12 cellular contexts compared by ENCODE assay signal in genomic region chr1:227748496-227749182, GRCh38. TPM values are rescaled to one million over a fixed set of nuclear protein-coding genes. Genes with fewer than 3 reads are reported as not detected.
A peak's percentile ranks its signal among the peaks of the same experiment; 100 is the strongest.
DNase-seq lines count a peak whose midpoint lies in the region; ATAC-seq and TF ChIP-seq lines count a peak whose summit lies in the region.
"Had no signal": no experiment of that assay in that cellular context is flagged by ENCODE, and none has a peak within 500 bp of the region (broad histone marks: within the 10 kb centered on the region; RNA-seq: fewer than 3 reads in every experiment).

No MANE protein-coding gene starts in this region.

- intact Hi-C loops in activated CD8-positive, alpha-beta T cell treated with anti-CD3 and anti-CD28 coated beads for 36 hours (cut with micrococcal nuclease): no loop called here
- intact Hi-C loops in left ventricle myocardium inferior (cut with micrococcal nuclease): no loop called here

- peak overlapping the region; percentile 34 for H3K4me3 Mint-ChIP-seq in activated CD8-positive, alpha-beta memory T cell treated with anti-CD3 and anti-CD28 coated beads, Interleukin-2, amount 10 ng/mL, durations not matched to agents 7 days and 5 days
- no peak overlapping the region for H3K4me3 Mint-ChIP-seq in activated CD8-positive, alpha-beta T cell treated with anti-CD3 and anti-CD28 coated beads for 36 hours
- no peak overlapping the region for H3K4me3 Mint-ChIP-seq in endodermal cell
- H3K4me3 Mint-ChIP-seq: neural crest cell; stimulated activated naive CD8-positive, alpha-beta T cell treated with anti-CD3 and anti-CD28 coated beads, Interleukin-15, Interleukin-2, amounts not matched to agents 100 ng/mL and 50 ng/mL, for 24 hours had no signal

- H3K9me3 ChIP-seq in left ventricle myocardium inferior (replicated peaks): no peaks in the 10 kb centered on the region
- H3K9me3 ChIP-seq in endodermal cell (ENCODE audit: control insufficient read depth, low read length): no peaks in the 10 kb centered on the region

- H3K27me3 ChIP-seq in left ventricle myocardium inferior (ENCODE audit: low read depth) (no peaks in the 10 kb centered on the region), endodermal cell (ENCODE audit: control insufficient read depth, insufficient read depth, low read length, poor library complexity, severe bottlenecking) (no peaks in the 10 kb centered on the region)

- peak overlapping the region; percentile 91 for H3K27ac Mint-ChIP-seq in activated CD8-positive, alpha-beta memory T cell treated with anti-CD3 and anti-CD28 coated beads, Interleukin-2, amount 10 ng/mL, durations not matched to agents 7 days and 5 days
- peak overlapping the region; percentile 80 for H3K27ac Mint-ChIP-seq in activated CD8-positive, alpha-beta T cell treated with anti-CD3 and anti-CD28 coated beads for 36 hours
- no peak overlapping the region for H3K27ac Mint-ChIP-seq in endodermal cell
- H3K27ac Mint-ChIP-seq: stimulated activated naive CD8-positive, alpha-beta T cell treated with anti-CD3 and anti-CD28 coated beads, Interleukin-15, Interleukin-2, amounts not matched to agents 100 ng/mL and 50 ng/mL, for 24 hours had no signal

- H3K9ac ChIP-seq in endodermal cell (ENCODE audit: extremely low read depth, low read length, poor library complexity, severe bottlenecking): no peak overlapping the region

- H3K4me3 ChIP-seq in left ventricle myocardium inferior (no peak overlapping the region), endodermal cell (ENCODE audit: low read length) (no peak overlapping the region)

- peaks cover 49% of the 10 kb centered on the region for H3K4me1 Mint-ChIP-seq in activated CD8-positive, alpha-beta memory T cell treated with anti-CD3 and anti-CD28 coated beads, Interleukin-2, amount 10 ng/mL, durations not matched to agents 7 days and 5 days
- H3K4me1 Mint-ChIP-seq in activated CD8-positive, alpha-beta T cell treated with anti-CD3 and anti-CD28 coated beads for 36 hours (ENCODE audit: low read depth): peaks cover 22% of the 10 kb centered on the region
- H3K4me1 Mint-ChIP-seq in endodermal cell: no peaks in the 10 kb centered on the region

- no peak for TF ChIP-seq CTCF in activated CD8-positive, alpha-beta T cell treated with anti-CD3 and anti-CD28 coated beads for 36 hours (IDR thresholded peaks at IDR 0.05)
- TF ChIP-seq CTCF in left ventricle myocardium inferior (IDR thresholded peaks at IDR 0.05; ENCODE audit: borderline replicate concordance) (no peak), endodermal cell (conservative IDR thresholded peaks at IDR 0.05) (no peak)

- H3K9me3 Mint-ChIP-seq in activated CD8-positive, alpha-beta memory T cell treated with anti-CD3 and anti-CD28 coated beads, Interleukin-2, amount 10 ng/mL, durations not matched to agents 7 days and 5 days (ENCODE audit: low read depth): no peaks in the 10 kb centered on the region
- H3K9me3 Mint-ChIP-seq in activated CD8-positive, alpha-beta T cell treated with anti-CD3 and anti-CD28 coated beads for 36 hours: no peaks in the 10 kb centered on the region
- H3K9me3 Mint-ChIP-seq in endodermal cell: no peaks in the 10 kb centered on the region
- H3K9me3 Mint-ChIP-seq: neural crest cell; stimulated activated naive CD8-positive, alpha-beta T cell treated with anti-CD3 and anti-CD28 coated beads, Interleukin-15, Interleukin-2, amounts not matched to agents 100 ng/mL and 50 ng/mL, for 24 hours had no signal

- H3K36me3 ChIP-seq in left ventricle myocardium inferior (peaks cover 16% of the 10 kb centered on the region), endodermal cell (ENCODE audit: control insufficient read depth, insufficient read depth, low read length) (peaks cover 26% of the 10 kb centered on the region)

- H3K4me1 ChIP-seq in left ventricle myocardium inferior (peaks cover 62% of the 10 kb centered on the region), endodermal cell (ENCODE audit: control insufficient read depth, insufficient read depth, low read length) (no peaks in the 10 kb centered on the region)

- CTCF ChIA-PET in activated CD8-positive, alpha-beta memory T cell treated with anti-CD3 and anti-CD28 coated beads, Interleukin-2, amount 10 ng/mL, durations not matched to agents 7 days and 5 days (lab: Charles Lee): interaction anchor here (1.0 kb wide), 2 partner anchors 15 to 16 kb away, joined by 4 read pairs; no protein-coding TSS in a partner anchor
- CTCF ChIA-PET in activated CD8-positive, alpha-beta T cell treated with anti-CD3 and anti-CD28 coated beads for 36 hours (lab: Charles Lee): no interaction called here

- H3K27ac ChIP-seq in left ventricle myocardium inferior (replicated peaks) (peak overlapping the region; percentile 70), endodermal cell (ENCODE audit: low read depth, low read length) (no peak overlapping the region)
- H3K27ac ChIP-seq: epithelial cell of prostate had no signal

- peak; percentile 87 for DNase-seq in activated CD8-positive, alpha-beta memory T cell treated with anti-CD3 and anti-CD28 coated beads, Interleukin-2, amount 10 ng/mL, durations not matched to agents 7 days and 5 days
- DNase-seq in activated CD8-positive, alpha-beta memory T cell treated with anti-CD3 and anti-CD28 coated beads for 24 hours: no peak
- DNase-seq in activated CD8-positive, alpha-beta T cell treated with anti-CD3 and anti-CD28 coated beads for 36 hours: peak; percentile 45
- DNase-seq in left ventricle myocardium inferior: peak; percentile 20
- DNase-seq in stimulated activated naive CD8-positive, alpha-beta T cell treated with anti-CD3 and anti-CD28 coated beads, Interleukin-15, Interleukin-2, amounts not matched to agents 100 U/mL and 50 U/mL, for 24 hours: no peak
- no peak for DNase-seq in stimulated activated CD4-positive, alpha-beta T cell treated with anti-CD3 and anti-CD28 coated beads, Interleukin-2, amount 100 ng/mL, for 24 hours
- DNase-seq in DMS 273 treated with DMSO at 0.1 percent for 48 hours (lab: John Stamatoyannopoulos, UW): no peak
- no peak for DNase-seq in endodermal cell
- DNase-seq: NCI-H524 treated with DMSO at 0.1 percent for 48 hours had no signal

- peaks cover 20% of the 10 kb centered on the region for H3K36me3 Mint-ChIP-seq in activated CD8-positive, alpha-beta memory T cell treated with anti-CD3 and anti-CD28 coated beads, Interleukin-2, amount 10 ng/mL, durations not matched to agents 7 days and 5 days
- peaks cover 16% of the 10 kb centered on the region for H3K36me3 Mint-ChIP-seq in activated CD8-positive, alpha-beta T cell treated with anti-CD3 and anti-CD28 coated beads for 36 hours (ENCODE audit: low read depth)
- H3K36me3 Mint-ChIP-seq in endodermal cell (ENCODE audit: low read depth): peaks cover 22% of the 10 kb centered on the region

- ATAC-seq in activated CD8-positive, alpha-beta memory T cell treated with anti-CD3 and anti-CD28 coated beads, Interleukin-2, amount 10 ng/mL, durations not matched to agents 7 days and 5 days: peak; percentile 86
- peak; percentile 88 for ATAC-seq in activated CD8-positive, alpha-beta T cell treated with anti-CD3 and anti-CD28 coated beads for 36 hours
- ATAC-seq in stimulated activated naive CD8-positive, alpha-beta T cell treated with anti-CD3 and anti-CD28 coated beads, Interleukin-15, Interleukin-2, amounts not matched to agents 100 U/mL and 50 U/mL, for 24 hours: peak; percentile 54

- WGBS in endodermal cell (ENCODE audit: insufficient coverage in 1 of 2, insufficient read length in 1 of 2), 2 experiments: 85 to 88% methylated on average over 1 to 6 of the region's 7 CpGs

- POLR2A ChIA-PET in activated CD8-positive, alpha-beta T cell treated with anti-CD3 and anti-CD28 coated beads for 36 hours (lab: Charles Lee): no interaction called here

- H3K27me3 Mint-ChIP-seq in activated CD8-positive, alpha-beta memory T cell treated with anti-CD3 and anti-CD28 coated beads, Interleukin-2, amount 10 ng/mL, durations not matched to agents 7 days and 5 days: no peaks in the 10 kb centered on the region
- H3K27me3 Mint-ChIP-seq in activated CD8-positive, alpha-beta T cell treated with anti-CD3 and anti-CD28 coated beads for 36 hours: no peaks in the 10 kb centered on the region
- H3K27me3 Mint-ChIP-seq in endodermal cell (ENCODE audit: insufficient read depth): no peaks in the 10 kb centered on the region
- H3K27me3 Mint-ChIP-seq: stimulated activated naive CD8-positive, alpha-beta T cell treated with anti-CD3 and anti-CD28 coated beads, Interleukin-15, Interleukin-2, amounts not matched to agents 100 ng/mL and 50 ng/mL, for 24 hours had no signal

RNA-seq across cellular contexts. Expression of gene SNAP47, which starts 13.4 kb away (rescaled TPM):
- 10 to 100 TPM; 33.9 to 35.3 TPM for total RNA-seq in activated CD8-positive, alpha-beta memory T cell treated with anti-CD3 and anti-CD28 coated beads, Interleukin-2, amount 10 ng/mL, durations not matched to agents 7 days and 5 days
- 10 to 100 TPM; 25.3 to 25.5 TPM for total RNA-seq in activated CD8-positive, alpha-beta T cell treated with anti-CD3 and anti-CD28 coated beads for 36 hours
- 45.9 TPM for total RNA-seq in left ventricle myocardium inferior
- total RNA-seq in endodermal cell: 10 to 100 TPM; 42.5 to 46.6 TPM
- 41.3 TPM for polyA plus RNA-seq in endodermal cell (2013, experiment 1 of 2)
- polyA plus RNA-seq in endodermal cell (2013, experiment 2 of 2): 37.0 TPM

RNA-seq across cellular contexts. Expression of gene JMJD4, which starts 13.5 kb away (rescaled TPM):
- 10 to 100 TPM; 17.7 to 24.1 TPM for total RNA-seq in activated CD8-positive, alpha-beta memory T cell treated with anti-CD3 and anti-CD28 coated beads, Interleukin-2, amount 10 ng/mL, durations not matched to agents 7 days and 5 days
- total RNA-seq in activated CD8-positive, alpha-beta T cell treated with anti-CD3 and anti-CD28 coated beads for 36 hours: 10 to 100 TPM; 16.2 to 17.3 TPM
- total RNA-seq in left ventricle myocardium inferior (7.0 TPM), endodermal cell (10 to 100 TPM; 19.4 to 21.8 TPM)
- polyA plus RNA-seq in endodermal cell (2013, experiment 1 of 2): 14.3 TPM
- 13.4 TPM for polyA plus RNA-seq in endodermal cell (2013, experiment 2 of 2)

Comparison
In these comparisons a context has a peak if more than half of its experiments do, and no peak if none do; other contexts are left out.
1. DNase-seq: peak in activated CD8-positive, alpha-beta memory T cell treated with anti-CD3 and anti-CD28 coated beads, Interleukin-2, amount 10 ng/mL, durations not matched to agents 7 days and 5 days (single experiment), activated CD8-positive, alpha-beta T cell treated with anti-CD3 and anti-CD28 coated beads for 36 hours (single experiment) and left ventricle myocardium inferior (single experiment); none in activated CD8-positive, alpha-beta memory T cell treated with anti-CD3 and anti-CD28 coated beads for 24 hours (single experiment), stimulated activated naive CD8-positive, alpha-beta T cell treated with anti-CD3 and anti-CD28 coated beads, Interleukin-15, Interleukin-2, amounts not matched to agents 100 U/mL and 50 U/mL, for 24 hours (single experiment), stimulated activated CD4-positive, alpha-beta T cell treated with anti-CD3 and anti-CD28 coated beads, Interleukin-2, amount 100 ng/mL, for 24 hours (0 of 2), DMS 273 treated with DMSO at 0.1 percent for 48 hours (single experiment) and endodermal cell (single experiment).
2. Peak in every context shown above with its lines, with median percentiles within 50 percentile points of each other: ATAC-seq.